ENCODE assay signal across 26 cellular contexts in the genomic region with DNA sequence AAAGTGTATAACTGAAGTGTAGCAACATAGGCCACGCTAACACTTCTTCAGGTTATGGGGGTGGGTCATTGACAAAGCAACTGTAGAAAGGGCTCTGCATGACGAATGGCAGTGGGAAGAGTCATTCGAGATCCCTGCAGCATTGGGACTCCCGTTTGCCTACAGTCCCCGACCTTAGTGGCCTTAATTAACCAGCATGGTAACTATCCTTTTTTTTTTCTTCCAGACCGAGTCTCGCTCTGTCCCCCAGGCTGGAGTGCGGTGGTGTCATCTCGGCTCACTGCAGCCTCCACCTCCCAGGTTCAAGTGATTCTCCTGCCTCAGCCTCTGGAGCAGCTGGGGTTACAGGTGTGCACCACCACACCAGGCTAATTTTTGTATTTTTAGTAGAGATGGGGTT. TPM values are rescaled to one million over a fixed set of nuclear protein-coding genes. Genes with fewer than 3 reads are reported as not detected.
DNase-seq lines count a peak whose midpoint lies in the region; FAIRE-seq and TF ChIP-seq lines count a peak whose summit lies in the region.
"Had no signal": no experiment of that assay in that cellular context is flagged by ENCODE, and none has a peak within 500 bp of the region (broad histone marks: within the 10 kb centered on the region; RNA-seq: fewer than 3 reads in every experiment).

No MANE protein-coding gene starts in this region.

- peak overlapping the region; percentile 47 for H3K27ac Mint-ChIP-seq in astrocyte (ENCODE audit: unreplicated experiment)
- H3K27ac Mint-ChIP-seq: CD14-positive monocyte; CD4-positive, alpha-beta memory T cell; CD4-positive, CD25-positive, alpha-beta regulatory T cell; CD8-positive, alpha-beta memory T cell had no signal

- H3K36me3 ChIP-seq in astrocyte (ENCODE audit: insufficient read depth, low read length) (no peaks in the 10 kb centered on the region), H1 (ENCODE audit: control insufficient read depth in 2 of 4, insufficient read depth in 4 of 4, low read length in 3 of 4) (no peaks in the 10 kb centered on the region)
- H3K36me3 ChIP-seq: BE2C, BLaER1 had no signal

- TF ChIP-seq POLR2A in H1 (IDR thresholded peaks at IDR 0.05; ENCODE audit: control extremely low read depth in 1 of 2, low read depth in 2 of 2, low read length in 2 of 2) = no peak
- no peak for TF ChIP-seq POLR2A in GM12892 (IDR thresholded peaks at IDR 0.05; ENCODE audit: low read depth, low read length)

- DNase-seq in astrocyte (ENCODE audit: low read depth) (no peak), H1 (ENCODE audit: low read depth in 1 of 2, low spot score in 2 of 2) (no peak), mesenteric fat pad (ENCODE audit: low spot score) (peak; percentile 16), T-helper 1 cell (no peak), NCI-H1048 (lab: John Stamatoyannopoulos, UW) (no peak), GM12892 (ENCODE audit: insufficient read length) (no peak), DMS53 treated with DMSO at 0.1 percent for 48 hours (lab: John Stamatoyannopoulos, UW; ENCODE audit: unreplicated experiment) (no peak)
- DNase-seq: 8988T; ACHN; BE2C; C1 segment of cervical spinal cord; CD4-positive, alpha-beta memory T cell; CD4-positive, CD25-positive, alpha-beta regulatory T cell; CD8-positive, alpha-beta memory T cell; COR-L47; DMS 273 treated with DMSO at 0.1 percent for 48 hours; DMS153; DMS53; DMS79 treated with DMSO at 0.1 percent for 48 hours; GF-D8 had no signal

- 83% methylated on average over 9 of the region's 9 CpGs; no CpG with 5 or more reads in 1 of the 2 experiments for WGBS in H1 (ENCODE audit: extremely low coverage in 1 of 2, insufficient coverage in 1 of 2, insufficient read length in 1 of 2, insufficient replicate concordance in 2 of 2, low coverage in 1 of 2, low lambda C conversion rate in 2 of 2, missing lambda C conversion rate in 1 of 2), 2 experiments

- H3K4me3 ChIP-seq in astrocyte (ENCODE audit: insufficient read depth, low read depth, low read length) = no peak overlapping the region
- H3K4me3 ChIP-seq in H1 (ENCODE audit: extremely low read depth in 1 of 4, insufficient read depth in 2 of 4, low read depth in 3 of 4, low read length in 4 of 4) = no peak overlapping the region
- H3K4me3 ChIP-seq: BLaER1 had no signal

- H4K91ac ChIP-seq in H1 (replicated peaks; ENCODE audit: insufficient read length, low read length) = no peak overlapping the region

- H4K20me1 ChIP-seq in astrocyte (ENCODE audit: insufficient read depth, low read length) (no peaks in the 10 kb centered on the region), H1 (replicated peaks in 1 of 2; ENCODE audit: control insufficient read depth in 1 of 2, insufficient read depth in 2 of 2, low read length in 2 of 2) (no peaks in the 10 kb centered on the region)
- H4K20me1 ChIP-seq: BLaER1 had no signal

- TF ChIP-seq CTCF in astrocyte (IDR thresholded peaks at IDR 0.05; ENCODE audit: insufficient read depth, low read depth, low read length) (no peak), H1 (IDR thresholded peaks at IDR 0.05; ENCODE audit: control extremely low read depth in 1 of 3, insufficient read depth in 1 of 3, low read depth in 1 of 3, low read length in 3 of 3) (no peak)

- no peaks in the 10 kb centered on the region for H3K36me3 Mint-ChIP-seq in astrocyte (ENCODE audit: low read depth, unreplicated experiment)
- H3K36me3 Mint-ChIP-seq: CD14-positive monocyte; CD4-positive, alpha-beta memory T cell; CD4-positive, CD25-positive, alpha-beta regulatory T cell; CD8-positive, alpha-beta memory T cell had no signal

- TF ChIP-seq RAD21 in H1 (IDR thresholded peaks at IDR 0.05 in 1 of 2, conservative IDR thresholded peaks at IDR 0.05 in 1 of 2; ENCODE audit: low read depth in 2 of 2, low read length in 2 of 2) = no peak

- no peaks in the 10 kb centered on the region for H3K27me3 ChIP-seq in astrocyte (ENCODE audit: insufficient read depth, low read length)
- H3K27me3 ChIP-seq in H1 (replicated peaks in 1 of 4; ENCODE audit: control insufficient read depth in 3 of 4, extremely low read depth in 1 of 4, insufficient read depth in 3 of 4, low read length in 3 of 4) = no peaks in the 10 kb centered on the region
- H3K27me3 ChIP-seq: BE2C, BLaER1 had no signal

- no peak overlapping the region for H3K4ac ChIP-seq in H1 (replicated peaks; ENCODE audit: insufficient read length, low read depth, low read length)

- no peak overlapping the region for H3K4me3 Mint-ChIP-seq in astrocyte (ENCODE audit: unreplicated experiment)
- H3K4me3 Mint-ChIP-seq: CD14-positive monocyte; CD4-positive, alpha-beta memory T cell; CD4-positive, CD25-positive, alpha-beta regulatory T cell; CD8-positive, alpha-beta memory T cell had no signal

- no peaks in the 10 kb centered on the region for H3K79me1 ChIP-seq in H1 (ENCODE audit: low read depth, low read length)

- H2BK120ac ChIP-seq in H1 (replicated peaks; ENCODE audit: low read depth, low read length) = no peak overlapping the region

- H3K23ac ChIP-seq in H1 (ENCODE audit: insufficient read length) = no peak overlapping the region

- H3K23me2 ChIP-seq in H1 (ENCODE audit: low read depth, low read length) = no peaks in the 10 kb centered on the region

- no peak overlapping the region for H2BK12ac ChIP-seq in H1 (ENCODE audit: low read depth, low read length)

- no peaks in the 10 kb centered on the region for H3K9me3 ChIP-seq in astrocyte (ENCODE audit: insufficient read depth, low read depth, low read length)
- no peaks in the 10 kb centered on the region for H3K9me3 ChIP-seq in H1 (ENCODE audit: insufficient read depth in 2 of 2, low read depth in 1 of 2, low read length in 1 of 2)
- H3K9me3 ChIP-seq: BE2C, BLaER1 had no signal

- peak overlapping the region; percentile 35; the same call in 1 of the 2 replicates for H4K8ac ChIP-seq in H1 (ENCODE audit: extremely low read depth, insufficient read depth, low read length)

- no peaks in the 10 kb centered on the region for H3K4me1 Mint-ChIP-seq in astrocyte (ENCODE audit: low read depth, unreplicated experiment)
- H3K4me1 Mint-ChIP-seq: CD4-positive, alpha-beta memory T cell; CD4-positive, CD25-positive, alpha-beta regulatory T cell; CD8-positive, alpha-beta memory T cell had no signal

- no peak overlapping the region for H3K14ac ChIP-seq in H1 (ENCODE audit: insufficient read length)

- no peak overlapping the region for H3K18ac ChIP-seq in H1 (ENCODE audit: extremely low read depth, low read length)

- H2AK5ac ChIP-seq in H1 (ENCODE audit: low read depth, low read length) = no peak overlapping the region

- POLR2A ChIA-PET in H1 (lab: Charles Lee; ENCODE audit: partially characterized antibody) = no interaction called here

- CTCF ChIA-PET in H1 (lab: Charles Lee; ENCODE audit: partially characterized antibody) = no interaction called here

- no peaks in the 10 kb centered on the region for H3K4me1 ChIP-seq in astrocyte (ENCODE audit: insufficient read depth, low read length)
- no peaks in the 10 kb centered on the region for H3K4me1 ChIP-seq in H1 (replicated peaks in 1 of 4; ENCODE audit: control insufficient read depth in 3 of 4, insufficient read depth in 4 of 4, low read length in 3 of 4)
- H3K4me1 ChIP-seq: BLaER1 had no signal

- no peak overlapping the region for H2BK20ac ChIP-seq in H1 (ENCODE audit: low read length)

- H3K9me3 Mint-ChIP-seq in astrocyte (ENCODE audit: unreplicated experiment) = no peaks in the 10 kb centered on the region
- H3K9me3 Mint-ChIP-seq: CD4-positive, alpha-beta memory T cell; CD4-positive, CD25-positive, alpha-beta regulatory T cell had no signal

- TF ChIP-seq EP300 in H1 (IDR thresholded peaks at IDR 0.05; ENCODE audit: borderline replicate concordance in 1 of 2, low read depth in 2 of 2, low read length in 2 of 2) = no peak

- FAIRE-seq in astrocyte (lab: Jason Lieb, UNC) = no peak
- no peak for FAIRE-seq in H1 (lab: Jason Lieb, UNC)
- no peak for FAIRE-seq in GM12892 (lab: Jason Lieb, UNC)
- FAIRE-seq: A204.1, G401.6, GM12891, GM18507 had no signal

- H2BK15ac ChIP-seq in H1 (ENCODE audit: low read length) = no peak overlapping the region

- H3K27ac ChIP-seq in astrocyte (ENCODE audit: low read depth, low read length) = no peak overlapping the region
- no peak overlapping the region for H3K27ac ChIP-seq in H1 (ENCODE audit: low read depth, low read length)
- H3K27ac ChIP-seq: BLaER1 had no signal

- H3K56ac ChIP-seq in H1 (replicated peaks; ENCODE audit: insufficient read length, low read depth, low read length) = no peak overlapping the region

- H3K9ac ChIP-seq in astrocyte (ENCODE audit: low read length) (no peak overlapping the region), H1 (replicated peaks in 1 of 4; ENCODE audit: extremely low read depth in 1 of 4, low read depth in 3 of 4, low read length in 3 of 4) (no peak overlapping the region)
- H3K9ac ChIP-seq: BLaER1 had no signal

- H3K4me2 ChIP-seq in astrocyte (ENCODE audit: low read length) (no peak overlapping the region), H1 (ENCODE audit: insufficient read depth in 1 of 2, low read depth in 2 of 2, low read length in 2 of 2) (no peak overlapping the region)
- H3K4me2 ChIP-seq: BLaER1 had no signal

- H4K5ac ChIP-seq in H1 (ENCODE audit: insufficient read length, low read depth, low read length) = no peak overlapping the region

- H2AFZ ChIP-seq in astrocyte (ENCODE audit: low read depth, low read length) = no peak overlapping the region
- no peak overlapping the region for H2AFZ ChIP-seq in H1 (ENCODE audit: low read length)

- H3K79me2 ChIP-seq in astrocyte (ENCODE audit: insufficient read depth, low read length) = no peaks in the 10 kb centered on the region
- H3K79me2 ChIP-seq in H1 (ENCODE audit: control insufficient read depth in 1 of 2, insufficient read depth in 2 of 2, low read length in 2 of 2) = no peaks in the 10 kb centered on the region

- no peak overlapping the region for H2BK5ac ChIP-seq in H1 (ENCODE audit: low read depth, low read length)

- H3K27me3 Mint-ChIP-seq in astrocyte (ENCODE audit: low read depth, unreplicated experiment) = peaks cover 2% of the 10 kb centered on the region

RNA-seq across cellular contexts. Expression of gene CMBL, which starts 14.2 kb away (rescaled TPM):
- total RNA-seq in astrocyte (32.6 and 39.7 TPM in 2 replicates), mesenteric fat pad (17.3 TPM)
- total RNA-seq in H1 (2021; fragmentation: NEBNext Ultra II Directional; extraction: Animal tissue kit (Norgen Biotek cat#: 25700)) = 27.9 and 30.9 TPM in 2 replicates
- polyA plus RNA-seq in H1 (2011; rRNA removed) = 32.1 and 53.7 TPM in 2 replicates
- polyA plus RNA-seq in H1 (2011; cell fraction: cytosol; rRNA removed) = 35.9 TPM
- polyA plus RNA-seq in H1 (2011; cell fraction: nucleus; rRNA removed) = 51.1 TPM
- polyA plus RNA-seq in H1 (2012, experiment 1 of 2) = 25.2 to 30.4 TPM (median 28.0 TPM) in 4 replicates
- polyA plus RNA-seq in H1 (2012, experiment 2 of 2) = 17.6 TPM
- 26.0 TPM for polyA plus RNA-seq in H1 (2013, experiment 1 of 2)
- 24.3 TPM for polyA plus RNA-seq in H1 (2013, experiment 2 of 2)
- polyA minus RNA-seq in H1 (2011; rRNA and poly(A)+ RNA removed) = 29.8 and 34.2 TPM in 2 replicates
- 27.2 TPM for polyA minus RNA-seq in H1 (2011; cell fraction: cytosol; rRNA and poly(A)+ RNA removed)
- 39.4 TPM for polyA minus RNA-seq in H1 (2011; cell fraction: nucleus; rRNA and poly(A)+ RNA removed)
- 12.1 TPM for polyA plus RNA-seq in GM12892 (2012; ENCODE audit: missing spikeins)

RNA-seq across cellular contexts. Expression of gene MARCHF6, which starts 31.6 kb away (rescaled TPM):
- total RNA-seq in astrocyte = 139 and 142 TPM in 2 replicates
- 109 and 118 TPM in 2 replicates for total RNA-seq in H1 (2021; fragmentation: NEBNext Ultra II Directional; extraction: Animal tissue kit (Norgen Biotek cat#: 25700))
- polyA plus RNA-seq in H1 (2011; rRNA removed) = 74.1 and 93.1 TPM in 2 replicates
- 70.9 TPM for polyA plus RNA-seq in H1 (2011; cell fraction: cytosol; rRNA removed)
- polyA plus RNA-seq in H1 (2011; cell fraction: nucleus; rRNA removed) = 132 TPM
- polyA plus RNA-seq in H1 (2012, experiment 1 of 2) = 76.9 to 93.3 TPM (median 86.9 TPM) in 4 replicates
- polyA plus RNA-seq in H1 (2012, experiment 2 of 2) = 67.5 TPM
- 63.2 TPM for polyA plus RNA-seq in H1 (2013, experiment 1 of 2)
- polyA plus RNA-seq in H1 (2013, experiment 2 of 2) = 57.8 TPM
- 404 and 495 TPM in 2 replicates for polyA minus RNA-seq in H1 (2011; rRNA and poly(A)+ RNA removed)
- polyA minus RNA-seq in H1 (2011; cell fraction: cytosol; rRNA and poly(A)+ RNA removed) = 108 TPM
- 132 TPM for polyA minus RNA-seq in H1 (2011; cell fraction: nucleus; rRNA and poly(A)+ RNA removed)
- total RNA-seq in mesenteric fat pad = 131 TPM
- polyA plus RNA-seq in GM12892 (2012; ENCODE audit: missing spikeins) = 62.0 TPM
